In the genomic region with DNA sequence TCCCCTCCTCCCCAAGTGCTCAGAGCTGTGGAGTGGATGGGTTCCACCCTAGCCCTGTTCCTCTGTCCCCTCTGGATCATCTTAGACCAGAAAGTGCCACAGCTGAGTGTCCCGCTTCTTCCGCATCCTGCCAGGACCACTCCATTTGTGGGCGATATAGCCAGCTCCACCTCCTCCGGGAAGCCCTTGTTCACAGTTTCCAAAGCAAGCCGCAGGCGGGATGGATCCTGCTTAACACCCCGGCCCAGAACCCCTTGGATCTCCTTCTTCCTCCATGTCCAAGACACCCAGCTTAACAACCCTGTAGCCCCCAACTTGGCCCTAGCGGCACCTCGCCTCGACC, we compare ENCODE assay signal across 8 cellular contexts. TPM values are rescaled to one million over a fixed set of nuclear protein-coding genes. Genes with fewer than 3 reads are reported as not detected.
A peak's percentile ranks its signal among the peaks of the same experiment; 100 is the strongest.
DNase-seq lines count a peak whose midpoint lies in the region; ATAC-seq, FAIRE-seq and TF ChIP-seq lines count a peak whose summit lies in the region.

No MANE protein-coding gene starts in this region.

- peaks cover 31% of the 10 kb centered on the region for H3K4me1 ChIP-seq in A549
- H3K4me1 ChIP-seq in breast epithelium: peaks cover 5 to 15% of the 10 kb centered on the region in 2 donors

- intact Hi-C loops in breast epithelium (cut with DNase I; ENCODE audit: low total_unique reads): no loop called here

- CTCF ChIA-PET in A549 (lab: Yijun Ruan, JAX): interaction anchor here (0.6 to 1.3 kb wide), 3 partner anchors 23 to 49 kb away, joined by 3 to 6 read pairs (median 4); no protein-coding TSS in a partner anchor

- no peaks in the 10 kb centered on the region for H3K27me3 Mint-ChIP-seq in mesothelial cell of epicardium (ENCODE audit: low read depth)

- no peak for DNase-seq in A549 (ENCODE audit: low read depth in 1 of 2, low spot score in 1 of 2)
- no peak for DNase-seq in breast epithelium (ENCODE audit: low spot score in 2 of 2)
- no peak for DNase-seq in mesothelial cell of epicardium (ENCODE audit: low spot score in 2 of 2, unreplicated experiment in 2 of 2)
- DNase-seq in erythroblast (lab: John Stamatoyannopoulos, UW): no peak
- no peak for DNase-seq in HuH-7 (ENCODE audit: low spot score)
- DNase-seq in ecto neural progenitor cell (ENCODE audit: low spot score): no peak
- DNase-seq in hepatic stellate cell (ENCODE audit: low spot score): no peak

- no peaks in the 10 kb centered on the region for H3K36me3 ChIP-seq in breast epithelium

- peak overlapping the region; percentile 95 for H3K27ac Mint-ChIP-seq in mesothelial cell of epicardium

- H3K27me3 ChIP-seq in breast epithelium: no peaks in the 10 kb centered on the region

- POLR2A ChIA-PET in A549 (lab: Yijun Ruan, JAX): no interaction called here

- no peak for TF ChIP-seq POLR2A in A549 (IDR thresholded peaks at IDR 0.05; ENCODE audit: low read length)
- TF ChIP-seq POLR2A in breast epithelium (IDR thresholded peaks at IDR 0.05): no peak
- no peak for TF ChIP-seq POLR2A in erythroblast (IDR thresholded peaks at IDR 0.05; ENCODE audit: low read length)

- H3K9me3 ChIP-seq in A549 (no peaks in the 10 kb centered on the region), breast epithelium (no peaks in the 10 kb centered on the region)

- H3K36me3 Mint-ChIP-seq in mesothelial cell of epicardium: peaks cover 11% of the 10 kb centered on the region

- H3K4me2 ChIP-seq in A549: peak overlapping the region; percentile 94

- TF ChIP-seq EP300 in A549 (IDR thresholded peaks at IDR 0.05): no peak

- peak overlapping the region; percentile 98 for H3K4me3 Mint-ChIP-seq in mesothelial cell of epicardium

- peak overlapping the region; percentile 93 to 96 for H3K27ac ChIP-seq in A549
- H3K27ac ChIP-seq in breast epithelium: peak overlapping the region; percentile 84 to 87

- H3K4me3 ChIP-seq in A549 (peak overlapping the region; percentile 68), breast epithelium (peak overlapping the region; percentile 74 to 78 (median 77))

- no peak for FAIRE-seq in A549 (lab: Jason Lieb, UNC)

- TF ChIP-seq RAD21 in A549 (conservative IDR thresholded peaks at IDR 0.05 in 1 of 2, IDR thresholded peaks at IDR 0.05 in 1 of 2): no peak

- H3K9me3 Mint-ChIP-seq in mesothelial cell of epicardium: no peaks in the 10 kb centered on the region

- 75% methylated on average over 9 of the region's 10 CpGs for WGBS in A549 (ENCODE audit: missing lambda C conversion rate)

- ATAC-seq in A549 (no peak), HG03066 (IDR thresholded peaks at IDR 0.05; ENCODE audit: low read depth, unreplicated experiment) (peak; percentile 20)

- H3K4me1 Mint-ChIP-seq in mesothelial cell of epicardium: peaks cover 23% of the 10 kb centered on the region

- no peak for TF ChIP-seq CTCF in A549 (IDR thresholded peaks at IDR 0.05)
- no peak for TF ChIP-seq CTCF in breast epithelium (IDR thresholded peaks at IDR 0.05)
- no peak for TF ChIP-seq CTCF in mesothelial cell of epicardium (IDR thresholded peaks at IDR 0.05; ENCODE audit: unreplicated experiment)

TF ChIP-seq in A549, 52 proteins besides CTCF, POLR2A, EP300 and RAD21:
- no peak for TF ChIP-seq MYC (IDR thresholded peaks at IDR 0.05; ENCODE audit: borderline replicate concordance, low read length)
- no peak for TF ChIP-seq MAZ (IDR thresholded peaks at IDR 0.05; ENCODE audit: borderline replicate concordance, low read depth, low read length)
- TF ChIP-seq EHF (CRISPR knock-in tag; IDR thresholded peaks at IDR 0.05): no peak
- TF ChIP-seq, protein P1, sequence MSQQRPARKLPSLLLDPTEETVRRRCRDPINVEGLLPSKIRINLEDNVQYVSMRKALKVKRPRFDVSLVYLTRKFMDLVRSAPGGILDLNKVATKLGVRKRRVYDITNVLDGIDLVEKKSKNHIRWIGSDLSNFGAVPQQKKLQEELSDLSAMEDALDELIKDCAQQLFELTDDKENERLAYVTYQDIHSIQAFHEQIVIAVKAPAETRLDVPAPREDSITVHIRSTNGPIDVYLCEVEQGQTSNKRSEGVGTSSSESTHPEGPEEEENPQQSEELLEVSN (IDR thresholded peaks at IDR 0.05; ENCODE audit: borderline replicate concordance, low read depth): no peak
- TF ChIP-seq, protein P2, sequence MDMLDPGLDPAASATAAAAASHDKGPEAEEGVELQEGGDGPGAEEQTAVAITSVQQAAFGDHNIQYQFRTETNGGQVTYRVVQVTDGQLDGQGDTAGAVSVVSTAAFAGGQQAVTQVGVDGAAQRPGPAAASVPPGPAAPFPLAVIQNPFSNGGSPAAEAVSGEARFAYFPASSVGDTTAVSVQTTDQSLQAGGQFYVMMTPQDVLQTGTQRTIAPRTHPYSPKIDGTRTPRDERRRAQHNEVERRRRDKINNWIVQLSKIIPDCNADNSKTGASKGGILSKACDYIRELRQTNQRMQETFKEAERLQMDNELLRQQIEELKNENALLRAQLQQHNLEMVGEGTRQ (IDR thresholded peaks at IDR 0.05): no peak
- no peak for TF ChIP-seq RNF2 (IDR thresholded peaks at IDR 0.05; ENCODE audit: borderline replicate concordance, low read depth)
- no peak for TF ChIP-seq NFE2L2 (conservative IDR thresholded peaks at IDR 0.05; ENCODE audit: low read length)
- TF ChIP-seq HDAC2 (IDR thresholded peaks at IDR 0.05): no peak
- TF ChIP-seq, protein P3, sequence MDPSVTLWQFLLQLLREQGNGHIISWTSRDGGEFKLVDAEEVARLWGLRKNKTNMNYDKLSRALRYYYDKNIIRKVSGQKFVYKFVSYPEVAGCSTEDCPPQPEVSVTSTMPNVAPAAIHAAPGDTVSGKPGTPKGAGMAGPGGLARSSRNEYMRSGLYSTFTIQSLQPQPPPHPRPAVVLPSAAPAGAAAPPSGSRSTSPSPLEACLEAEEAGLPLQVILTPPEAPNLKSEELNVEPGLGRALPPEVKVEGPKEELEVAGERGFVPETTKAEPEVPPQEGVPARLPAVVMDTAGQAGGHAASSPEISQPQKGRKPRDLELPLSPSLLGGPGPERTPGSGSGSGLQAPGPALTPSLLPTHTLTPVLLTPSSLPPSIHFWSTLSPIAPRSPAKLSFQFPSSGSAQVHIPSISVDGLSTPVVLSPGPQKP (IDR thresholded peaks at IDR 0.05; ENCODE audit: low read depth, low read length): no peak

RNA-seq across cellular contexts. Expression of a gene that starts 0.5 kb away (rescaled TPM):
- 59.7 and 63.7 TPM in 2 replicates for polyA plus RNA-seq in A549 (2011; rRNA removed)
- polyA plus RNA-seq in A549 (2012; cell fraction: cytosol; rRNA removed): 69.1 and 77.6 TPM in 2 replicates
- 108 and 109 TPM in 2 replicates for polyA plus RNA-seq in A549 (2012; cell fraction: nucleus; rRNA removed)
- 50.5 to 56.8 TPM (median 53.9 TPM) in 3 replicates for polyA plus RNA-seq in A549 (2017; fragmentation: RNase III; extraction: RNeasy Plus Mini Kit Qiagen cat#74134 plus additional on column Dnase treatment)
- 48.5 and 50.9 TPM in 2 replicates for polyA minus RNA-seq in A549 (2011; rRNA and poly(A)+ RNA removed)
- total RNA-seq in breast epithelium: 10 to 100 TPM; 25.9 to 34.7 (median 33.3) TPM
- 32.1 to 34.0 TPM (median 33.2 TPM) in 3 replicates for total RNA-seq in mesothelial cell of epicardium

RNA-seq across cellular contexts. Expression of a gene that starts 28.0 kb away (rescaled TPM):
- polyA plus RNA-seq in A549 (2011; rRNA removed): 0.04 and 0.12 TPM in 2 replicates
- not detected in 2 replicates for polyA plus RNA-seq in A549 (2012; cell fraction: cytosol; rRNA removed)
- 0.18 and 0.48 TPM in 2 replicates for polyA plus RNA-seq in A549 (2012; cell fraction: nucleus; rRNA removed)
- polyA plus RNA-seq in A549 (2017; fragmentation: RNase III; extraction: RNeasy Plus Mini Kit Qiagen cat#74134 plus additional on column Dnase treatment): not detected in 3 replicates
- 0.10 TPM in 1 of 2 replicates, not detected in the other for polyA minus RNA-seq in A549 (2011; rRNA and poly(A)+ RNA removed)
- total RNA-seq in breast epithelium: under 1 TPM in 1 of 3 donors, not detected in 2; 0.29 TPM
- total RNA-seq in mesothelial cell of epicardium: 0.16 to 0.23 TPM in 2 of 3 replicates, not detected in the other

RNA-seq across cellular contexts. Expression of a gene that starts 41.5 kb away (rescaled TPM):
- polyA plus RNA-seq in A549 (2011; rRNA removed) (36.8 and 46.3 TPM in 2 replicates), A549 (2017; fragmentation: RNase III; extraction: RNeasy Plus Mini Kit Qiagen cat#74134 plus additional on column Dnase treatment) (50.5 to 55.4 TPM (median 53.6 TPM) in 3 replicates)
- 102 and 123 TPM in 2 replicates for polyA plus RNA-seq in A549 (2012; cell fraction: cytosol; rRNA removed)
- 130 and 152 TPM in 2 replicates for polyA plus RNA-seq in A549 (2012; cell fraction: nucleus; rRNA removed)
- 32.6 and 42.2 TPM in 2 replicates for polyA minus RNA-seq in A549 (2011; rRNA and poly(A)+ RNA removed)
- total RNA-seq in breast epithelium (10 to 100 TPM; 52.7 to 84.5 (median 65.2) TPM), mesothelial cell of epicardium (26.6 to 30.6 TPM (median 28.7 TPM) in 3 replicates)

RNA-seq across cellular contexts. Expression of a gene that starts 43.2 kb away (rescaled TPM):
- polyA plus RNA-seq in A549 (2011; rRNA removed): 9.4 and 9.8 TPM in 2 replicates
- 19.3 and 25.2 TPM in 2 replicates for polyA plus RNA-seq in A549 (2012; cell fraction: cytosol; rRNA removed)
- 20.5 and 22.4 TPM in 2 replicates for polyA plus RNA-seq in A549 (2012; cell fraction: nucleus; rRNA removed)
- polyA plus RNA-seq in A549 (2017; fragmentation: RNase III; extraction: RNeasy Plus Mini Kit Qiagen cat#74134 plus additional on column Dnase treatment): 13.8 to 14.9 TPM (median 14.1 TPM) in 3 replicates
- polyA minus RNA-seq in A549 (2011; rRNA and poly(A)+ RNA removed): 21.6 and 23.1 TPM in 2 replicates
- 1 to 10 TPM; 1.9 to 2.7 (median 2.6) TPM for total RNA-seq in breast epithelium
- 7.9 to 9.4 TPM (median 8.7 TPM) in 3 replicates for total RNA-seq in mesothelial cell of epicardium

RNA-seq across cellular contexts. Expression of a gene that starts 48.1 kb away (rescaled TPM):
- polyA plus RNA-seq in A549 (2011; rRNA removed): 6.3 and 8.8 TPM in 2 replicates
- 6.3 and 6.6 TPM in 2 replicates for polyA plus RNA-seq in A549 (2012; cell fraction: cytosol; rRNA removed)
- 12.4 and 13.8 TPM in 2 replicates for polyA plus RNA-seq in A549 (2012; cell fraction: nucleus; rRNA removed)
- polyA plus RNA-seq in A549 (2017; fragmentation: RNase III; extraction: RNeasy Plus Mini Kit Qiagen cat#74134 plus additional on column Dnase treatment): 5.8 to 8.0 TPM (median 5.9 TPM) in 3 replicates
- polyA minus RNA-seq in A549 (2011; rRNA and poly(A)+ RNA removed): 6.3 and 7.6 TPM in 2 replicates
- total RNA-seq in breast epithelium: 10 to 100 TPM; 15.4 to 31.2 (median 20.2) TPM
- total RNA-seq in mesothelial cell of epicardium: 10.6 to 11.8 TPM (median 11.6 TPM) in 3 replicates
